In the genomic region with DNA sequence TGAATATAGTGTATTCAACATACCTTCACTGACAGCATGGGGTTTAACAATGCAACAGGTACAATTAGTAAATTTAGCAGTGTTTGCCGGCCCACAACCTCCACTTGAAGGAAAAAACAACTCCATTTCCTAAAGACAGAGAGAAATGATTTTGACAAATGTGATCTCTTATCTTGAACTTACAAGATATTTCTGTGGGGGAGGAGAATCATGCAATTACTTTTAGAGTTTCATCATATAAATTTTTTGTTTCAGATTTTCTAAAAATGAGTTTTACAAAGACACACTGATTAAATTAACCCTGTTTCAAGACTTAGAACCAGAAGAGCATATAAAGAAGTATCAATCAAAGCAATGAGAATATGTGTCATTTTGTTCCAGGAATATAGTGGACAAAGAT, we compare ENCODE assay signal across 16 cellular contexts.
"Had no signal": no experiment of that assay in that cellular context is flagged by ENCODE, and none has a peak within 500 bp of the region (broad histone marks: within the 10 kb centered on the region; RNA-seq: fewer than 3 reads in every experiment).

No MANE protein-coding gene starts in this region.

- H3K9me3 ChIP-seq: esophagus muscularis mucosa, thyroid gland had no signal

- H3K4me1 ChIP-seq: esophagus muscularis mucosa, thyroid gland had no signal

- H3K27ac ChIP-seq: esophagus muscularis mucosa, thyroid gland had no signal

- FAIRE-seq: colon, endometrium had no signal

- DNase-seq: activated CD4-positive, alpha-beta T cell treated with anti-CD3 and anti-CD28 coated beads, Interleukin-2, amount 10 ng/mL, durations not matched to agents 24 days and 14 days; activated CD4-positive, CD25-positive, alpha-beta regulatory T cell; activated CD8-positive, alpha-beta memory T cell treated with anti-CD3 and anti-CD28 coated beads, Interleukin-2, amount 50 U/mL, for 4 hours; activated CD8-positive, alpha-beta T cell treated with anti-CD3 and anti-CD28 coated beads, Interleukin-2, amount 10 ng/mL, durations not matched to agents 7 days and 5 days; activated naive CD8-positive, alpha-beta T cell treated with anti-CD3 and anti-CD28 coated beads for 36 hours; anterior cingulate cortex; hypothalamus; nucleus accumbens; stimulated activated CD4-positive, alpha-beta T cell treated with anti-CD3 and anti-CD28 coated beads, Interleukin-15, amount 100 ng/mL, for 24 hours; stimulated activated CD4-positive, alpha-beta T cell treated with anti-CD3 and anti-CD28 coated beads, Interleukin-4, amount 100 ng/mL, for 1 hour; stimulated activated naive B cell treated with anti-CD40 and anti-IgM and Interleukin-4, amounts not matched to agents 10 μg/mL and 1 μg/mL and 100 μg/mL, for 72 hours; T-helper 17 cell; thyroid gland had no signal

- H3K36me3 ChIP-seq: esophagus muscularis mucosa, thyroid gland had no signal

- H3K27me3 ChIP-seq: esophagus muscularis mucosa, thyroid gland had no signal

- H3K4me3 ChIP-seq: esophagus muscularis mucosa, thyroid gland had no signal
